Comparison of ENCODE assay signal across 9 cellular contexts in the genomic region with DNA sequence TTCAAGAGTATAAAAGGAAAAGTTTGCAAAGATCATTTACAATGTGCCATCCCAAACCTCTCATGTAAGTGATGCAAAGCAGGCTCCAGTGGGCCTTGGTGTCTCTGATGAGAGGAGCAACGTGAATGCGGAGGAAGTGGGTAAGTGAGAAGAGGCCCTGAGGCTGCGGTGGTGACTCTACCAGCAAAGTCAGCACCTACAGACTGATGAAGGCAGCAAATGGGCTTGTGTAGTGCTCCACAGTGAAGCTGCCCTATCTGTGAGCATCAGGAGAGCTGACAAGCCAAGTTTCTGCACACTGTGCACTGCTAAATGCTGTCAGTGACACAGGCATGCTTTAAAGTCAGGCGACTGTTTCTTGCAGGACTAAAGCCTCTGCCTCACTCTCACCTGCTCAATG. TPM values are rescaled to one million over a fixed set of nuclear protein-coding genes. Genes with fewer than 3 reads are reported as not detected.
DNase-seq lines count a peak whose midpoint lies in the region; ATAC-seq, FAIRE-seq and TF ChIP-seq lines count a peak whose summit lies in the region.
"Had no signal": no experiment of that assay in that cellular context is flagged by ENCODE, and none has a peak within 500 bp of the region (broad histone marks: within the 10 kb centered on the region; RNA-seq: fewer than 3 reads in every experiment).

No MANE protein-coding gene starts in this region.

- no peak for TF ChIP-seq RAD21 in HepG2 (CRISPR knock-in tag; IDR thresholded peaks at IDR 0.05)

- H3K36me3 Mint-ChIP-seq in activated CD8-positive, alpha-beta T cell treated with anti-CD3 and anti-CD28 coated beads, Interleukin-2, amount 10 ng/mL, durations not matched to agents 7 days and 5 days (ENCODE audit: low read depth) = peaks cover 14% of the 10 kb centered on the region

- peak; percentile 45 to 73 (median 58) for ATAC-seq in right lobe of liver
- no peak for ATAC-seq in HepG2
- ATAC-seq in activated CD8-positive, alpha-beta T cell treated with anti-CD3 and anti-CD28 coated beads, Interleukin-2, amount 10 ng/mL, durations not matched to agents 7 days and 5 days = peak; percentile 98

- H3K4me1 ChIP-seq in right lobe of liver (peaks cover 0 to 3% (median 0%) of the 10 kb centered on the region in 4 donors), HepG2 (ENCODE audit: insufficient read depth, low read length) (peaks cover 25% of the 10 kb centered on the region)

- DNase-seq in right lobe of liver (no peak), HepG2 (ENCODE audit: low spot score) (no peak), mucosa of gallbladder (ENCODE audit: low spot score) (peak; percentile 48), H54 (ENCODE audit: insufficient read length, low spot score) (no peak), UCSD-AML1 (lab: John Stamatoyannopoulos, UW; ENCODE audit: unreplicated experiment) (no peak), D341Med (ENCODE audit: low spot score) (no peak), NCI-H1694 (lab: John Stamatoyannopoulos, UW) (no peak)
- peak; percentile 92 for DNase-seq in activated CD8-positive, alpha-beta T cell treated with anti-CD3 and anti-CD28 coated beads, Interleukin-2, amount 10 ng/mL, durations not matched to agents 7 days and 5 days

- no peak for FAIRE-seq in HepG2 (lab: Jason Lieb, UNC)
- FAIRE-seq in H54 (lab: Jason Lieb, UNC) = no peak

- in situ Hi-C loops in HepG2 (cut with HindIII; ENCODE audit: extremely low pct_ligation_motif_present, low pct_unique_long_range_greater_than_20kb) = no loop called here

- no peak overlapping the region for H3K27ac ChIP-seq in right lobe of liver
- H3K27ac ChIP-seq in HepG2 (ENCODE audit: extremely low read length, insufficient read depth, low read length) = no peak overlapping the region
- H3K27ac ChIP-seq: BLaER1 had no signal

- no peaks in the 10 kb centered on the region for H3K36me3 ChIP-seq in right lobe of liver
- no peaks in the 10 kb centered on the region for H3K36me3 ChIP-seq in HepG2 (replicated peaks in 1 of 2; ENCODE audit: control insufficient read depth in 1 of 2, insufficient read depth in 2 of 2, low read length in 2 of 2)
- H3K36me3 ChIP-seq: BLaER1 had no signal

- CTCF ChIA-PET in HepG2 (lab: Yijun Ruan, JAX; ENCODE audit: low intra/inter-chr PET ratio, low total read pairs) = no interaction called here
- CTCF ChIA-PET in activated CD8-positive, alpha-beta T cell treated with anti-CD3 and anti-CD28 coated beads, Interleukin-2, amount 10 ng/mL, durations not matched to agents 7 days and 5 days (lab: Charles Lee) = interaction anchor here (0.6 to 7.0 kb wide), 18 partner anchors 8 to 143 kb away, joined by 3 to 55 read pairs (median 6); no protein-coding TSS in a partner anchor

- H3K4me1 Mint-ChIP-seq in activated CD8-positive, alpha-beta T cell treated with anti-CD3 and anti-CD28 coated beads, Interleukin-2, amount 10 ng/mL, durations not matched to agents 7 days and 5 days (ENCODE audit: low read depth) = peaks cover 73% of the 10 kb centered on the region

- H3K9ac ChIP-seq in HepG2 (ENCODE audit: insufficient read depth, low read depth, low read length) = no peak overlapping the region
- H3K9ac ChIP-seq: BLaER1 had no signal

- no peak overlapping the region; the same call in 1 of the 2 replicates for H3K4me2 ChIP-seq in HepG2 (ENCODE audit: low read depth, low read length)
- H3K4me2 ChIP-seq: BLaER1 had no signal

- no TSS peak for BruUV-seq in HepG2 (replicated peaks; lab: Mats Ljungman, UMichigan)

- TF ChIP-seq CTCF in right lobe of liver (IDR thresholded peaks at IDR 0.05) (no peak), HepG2 (CRISPR knock-in tag; IDR thresholded peaks at IDR 0.05) (no peak)

- H3K4me3 ChIP-seq in right lobe of liver (no peak overlapping the region), HepG2 (replicated peaks in 1 of 3; ENCODE audit: insufficient read depth in 1 of 3, low read depth in 2 of 3, low read length in 3 of 3) (no peak overlapping the region)
- H3K4me3 ChIP-seq: BLaER1 had no signal

- H3K9me3 ChIP-seq in right lobe of liver (no peaks in the 10 kb centered on the region), HepG2 (ENCODE audit: low read length) (no peaks in the 10 kb centered on the region)

- intact Hi-C loops in right lobe of liver (cut with DNase I) (no loop called here), HepG2 (cut with micrococcal nuclease; ENCODE audit: unreplicated experiment) (no loop called here)

- no peak overlapping the region for H2AFZ ChIP-seq in HepG2 (ENCODE audit: low read length)

- H3K27me3 Mint-ChIP-seq in activated CD8-positive, alpha-beta T cell treated with anti-CD3 and anti-CD28 coated beads, Interleukin-2, amount 10 ng/mL, durations not matched to agents 7 days and 5 days (ENCODE audit: low read depth) = no peaks in the 10 kb centered on the region

- H3K79me2 ChIP-seq in HepG2 (ENCODE audit: insufficient read depth, low read length) = no peaks in the 10 kb centered on the region

- peak overlapping the region; percentile 92 for H3K27ac Mint-ChIP-seq in activated CD8-positive, alpha-beta T cell treated with anti-CD3 and anti-CD28 coated beads, Interleukin-2, amount 10 ng/mL, durations not matched to agents 7 days and 5 days

- peak overlapping the region; percentile 40 for H3K4me3 Mint-ChIP-seq in activated CD8-positive, alpha-beta T cell treated with anti-CD3 and anti-CD28 coated beads, Interleukin-2, amount 10 ng/mL, durations not matched to agents 7 days and 5 days

- no peaks in the 10 kb centered on the region for H3K27me3 ChIP-seq in right lobe of liver
- H3K27me3 ChIP-seq in HepG2 (ENCODE audit: control insufficient read depth in 1 of 2, insufficient read depth in 2 of 2, low read length in 2 of 2) = peaks cover 0 to 4% of the 10 kb centered on the region in 2 experiments; a peak in 2 of 5 replicates
- H3K27me3 ChIP-seq: BLaER1 had no signal

- H4K20me1 ChIP-seq in HepG2 (ENCODE audit: insufficient read depth, low read length) = no peaks in the 10 kb centered on the region
- H4K20me1 ChIP-seq: BLaER1 had no signal

- TF ChIP-seq EP300 in HepG2 (IDR thresholded peaks at IDR 0.05; ENCODE audit: low read depth in 2 of 2, low read length in 2 of 2) = no peak
- no peak for TF ChIP-seq EP300 in HepG2 (CRISPR knock-in tag; IDR thresholded peaks at IDR 0.05; ENCODE audit: borderline replicate concordance)

- POLR2A ChIA-PET in HepG2 (lab: Yijun Ruan, JAX) = no interaction called here
- POLR2A ChIA-PET in activated CD8-positive, alpha-beta T cell treated with anti-CD3 and anti-CD28 coated beads, Interleukin-2, amount 10 ng/mL, durations not matched to agents 7 days and 5 days (lab: Charles Lee) = interaction anchor here (0.6 to 9.9 kb wide), 8 partner anchors 9 to 374 kb away, joined by 3 to 250 read pairs (median 10); partner anchors contain the start of gene RAP1A

- H3K9me3 Mint-ChIP-seq in activated CD8-positive, alpha-beta T cell treated with anti-CD3 and anti-CD28 coated beads, Interleukin-2, amount 10 ng/mL, durations not matched to agents 7 days and 5 days (ENCODE audit: insufficient read depth) = peaks cover 6% of the 10 kb centered on the region

- 59% methylated on average over 3 of the region's 4 CpGs for WGBS in right lobe of liver (ENCODE audit: insufficient coverage, low coverage, low lambda C conversion rate, missing lambda C conversion rate)
- WGBS in HepG2 (ENCODE audit: low lambda C conversion rate) = 40% methylated on average over 4 of the region's 4 CpGs

- TF ChIP-seq POLR2A in right lobe of liver (IDR thresholded peaks at IDR 0.05) (no peak), HepG2 (IDR thresholded peaks at IDR 0.05; ENCODE audit: insufficient read depth in 1 of 2, low read depth in 2 of 2, low read length in 2 of 2) (no peak), H54 (IDR thresholded peaks at IDR 0.05; ENCODE audit: low read depth, low read length) (no peak)

TF ChIP-seq in HepG2, 621 proteins besides CTCF, POLR2A, EP300 and RAD21 (continues in another document):
- TF ChIP-seq MEIS1 (CRISPR knock-in tag; IDR thresholded peaks at IDR 0.05; ENCODE audit: borderline replicate concordance) (no peak), ZNF33A (CRISPR knock-in tag; IDR thresholded peaks at IDR 0.05; ENCODE audit: borderline replicate concordance) (no peak), HNRNPL (IDR thresholded peaks at IDR 0.05; ENCODE audit: low read depth, low read length) (no peak)

RNA-seq across cellular contexts. Expression of gene RAP1A, which starts 15.6 kb away (rescaled TPM):
- total RNA-seq in right lobe of liver = 10 to 100 TPM; 25.9 to 53.8 (median 33.3) TPM
- total RNA-seq in HepG2 (2016; rRNA removed; fragmentation: Illumina TruSeq; extraction: Trizol) = 19.0 and 28.6 TPM in 2 replicates
- 13.3 and 17.3 TPM in 2 replicates for total RNA-seq in HepG2 (2016; cell fraction: cytosol; rRNA removed; fragmentation: Illumina TruSeq; extraction: Trizol; ENCODE audit: low read depth)
- total RNA-seq in HepG2 (2016; cell fraction: insoluble cytoplasmic fraction; rRNA removed; fragmentation: Illumina TruSeq; extraction: Trizol) = 21.2 and 27.6 TPM in 2 replicates
- total RNA-seq in HepG2 (2016; cell fraction: membrane; rRNA removed; fragmentation: Illumina TruSeq; extraction: Trizol) = 29.9 and 30.2 TPM in 2 replicates
- 12.1 and 14.0 TPM in 2 replicates for total RNA-seq in HepG2 (2016; cell fraction: nucleus; rRNA removed; fragmentation: Illumina TruSeq; extraction: Trizol)
- 15.4 and 20.7 TPM in 2 replicates for polyA plus RNA-seq in HepG2 (2011; rRNA removed)
- 8.4 and 13.7 TPM in 2 replicates for polyA plus RNA-seq in HepG2 (2011; cell fraction: cytosol; rRNA removed)
- polyA plus RNA-seq in HepG2 (2011; cell fraction: nucleus; rRNA removed) = 2.6 and 3.5 TPM in 2 replicates
- 32.8 and 38.3 TPM in 2 replicates for polyA plus RNA-seq in HepG2 (2012)
- polyA plus RNA-seq in HepG2 (2016; cell fraction: cytosol; fragmentation: Illumina TruSeq; extraction: Trizol; ENCODE audit: low read depth) = 32.0 and 48.1 TPM in 2 replicates
- 80.7 and 86.7 TPM in 2 replicates for polyA plus RNA-seq in HepG2 (2016; cell fraction: insoluble cytoplasmic fraction; fragmentation: Illumina TruSeq; extraction: Trizol; ENCODE audit: low read depth)
- 59.2 and 73.6 TPM in 2 replicates for polyA plus RNA-seq in HepG2 (2016; cell fraction: membrane; fragmentation: Illumina TruSeq; extraction: Trizol; ENCODE audit: low read depth)
- polyA plus RNA-seq in HepG2 (2016; cell fraction: nucleus; fragmentation: Illumina TruSeq; extraction: Trizol; ENCODE audit: insufficient read depth, low read depth) = 36.4 and 36.5 TPM in 2 replicates
- 2.0 and 6.1 TPM in 2 replicates for polyA minus RNA-seq in HepG2 (2011; rRNA and poly(A)+ RNA removed; ENCODE audit: low replicate concordance)
- 7.9 and 10.7 TPM in 2 replicates for polyA minus RNA-seq in HepG2 (2011; cell fraction: cytosol; rRNA and poly(A)+ RNA removed)
- 8.0 TPM in 2 replicates for polyA minus RNA-seq in HepG2 (2011; cell fraction: nucleus; rRNA and poly(A)+ RNA removed)
- 100 to 1,000 TPM; 132 to 133 TPM for total RNA-seq in activated CD8-positive, alpha-beta T cell treated with anti-CD3 and anti-CD28 coated beads, Interleukin-2, amount 10 ng/mL, durations not matched to agents 7 days and 5 days
- total RNA-seq in mucosa of gallbladder = 93.0 TPM

Comparison
In these comparisons a context has a peak if more than half of its experiments do, and no peak if none do; other contexts are left out.
1. DNase-seq: peak in activated CD8-positive, alpha-beta T cell treated with anti-CD3 and anti-CD28 coated beads, Interleukin-2, amount 10 ng/mL, durations not matched to agents 7 days and 5 days (single experiment) and mucosa of gallbladder (single experiment); none in right lobe of liver (0 of 3), HepG2 (single experiment), H54 (single experiment), UCSD-AML1 (single experiment), D341Med (single experiment) and NCI-H1694 (single experiment).